Comparison of ENCODE assay signal across 22 cellular contexts in the genomic region with DNA sequence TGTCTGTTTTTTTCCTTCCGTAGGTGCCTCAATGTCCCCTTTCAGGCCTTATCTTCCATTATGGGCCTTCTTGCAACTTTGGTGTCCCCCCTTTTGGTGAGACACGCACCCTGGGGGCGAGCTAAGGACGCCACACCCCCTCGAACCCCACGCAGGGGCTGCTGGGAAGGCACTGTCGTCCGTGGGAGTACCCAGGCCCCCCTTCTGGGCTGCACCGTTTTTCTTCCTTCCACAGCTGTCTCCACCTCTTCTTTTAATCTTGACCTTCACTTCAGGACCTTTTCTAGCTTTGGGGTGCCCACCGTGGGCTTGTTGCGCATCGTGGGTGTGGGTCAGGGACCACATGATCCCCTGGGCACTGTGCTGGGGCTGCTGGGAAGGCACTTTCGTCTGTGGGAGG.
"Had no signal": no experiment of that assay in that cellular context is flagged by ENCODE, and none has a peak within 500 bp of the region (broad histone marks: within the 10 kb centered on the region; RNA-seq: fewer than 3 reads in every experiment).

No MANE protein-coding gene starts in this region.

- H3K4me1 Mint-ChIP-seq: activated naive CD4-positive, alpha-beta T cell treated with anti-CD3 and anti-CD28 coated beads, Interleukin-2, amount 50 U/mL, for 24 hours; stimulated activated effector memory CD8-positive, alpha-beta T cell treated with anti-CD3 and anti-CD28 coated beads, Interleukin-12 subunit alpha, Interleukin-12 subunit beta, amount 100 ng/mL, for 72 hours had no signal

- H3K4me3 Mint-ChIP-seq: activated naive CD4-positive, alpha-beta T cell treated with anti-CD3 and anti-CD28 coated beads, Interleukin-2, amount 50 U/mL, for 24 hours; natural killer cell treated with Interleukin-12 subunit alpha and Interleukin-12 subunit beta and Interleukin-15 and Interleukin-18, amount 100 ng/mL, for 72 hours; stimulated activated effector memory CD8-positive, alpha-beta T cell treated with anti-CD3 and anti-CD28 coated beads, Interleukin-12 subunit alpha, Interleukin-12 subunit beta, amount 100 ng/mL, for 72 hours; stimulated activated naive CD8-positive, alpha-beta T cell treated with anti-CD3 and anti-CD28 coated beads, Interleukin-15, Interleukin-2, amounts not matched to agents 100 ng/mL and 50 ng/mL, for 24 hours had no signal

- H3K4me3 ChIP-seq: gastroesophageal sphincter, hepatocyte, skin epidermis, thoracic aorta, uterus had no signal

- H3K36me3 ChIP-seq: gastroesophageal sphincter, thoracic aorta, uterus had no signal

- H3K4me1 ChIP-seq: gastroesophageal sphincter, uterus had no signal

- DNase-seq: activated CD4-positive, alpha-beta T cell treated with anti-CD3 and anti-CD28 coated beads for 4 hours; activated CD4-positive, alpha-beta T cell treated with anti-CD3 and anti-CD28 coated beads, Interleukin-2, amount 50 U/mL, for 48 hours; activated CD8-positive, alpha-beta memory T cell treated with anti-CD3 and anti-CD28 coated beads for 24 hours; activated CD8-positive, alpha-beta memory T cell treated with anti-CD3 and anti-CD28 coated beads, Interleukin-2, amount 50 U/mL, for 48 hours; activated T-cell treated with anti-CD3 and anti-CD28 coated beads, Interleukin-2, amount 50 U/mL, for 48 hours; anterior cingulate cortex; cerebellar nuclear complex; cortex of kidney; islet precursor cell; midbrain; stimulated activated CD4-positive, alpha-beta T cell treated with anti-CD3 and anti-CD28 coated beads, Interleukin-4, amount 100 ng/mL, for 24 hours; trophoblast cell had no signal

- ATAC-seq: gastroesophageal sphincter; natural killer cell treated with Interleukin-12 subunit alpha and Interleukin-12 subunit beta and Interleukin-15 and Interleukin-18, amount 100 ng/mL, for 72 hours; sciatic nerve; stimulated activated effector memory CD8-positive, alpha-beta T cell treated with anti-CD3 and anti-CD28 coated beads, Interleukin-12 subunit alpha, Interleukin-12 subunit beta, amount 100 ng/mL, for 72 hours had no signal

- H3K27ac Mint-ChIP-seq: activated naive CD4-positive, alpha-beta T cell treated with anti-CD3 and anti-CD28 coated beads, Interleukin-2, amount 50 U/mL, for 24 hours; natural killer cell treated with Interleukin-12 subunit alpha and Interleukin-12 subunit beta and Interleukin-15 and Interleukin-18, amount 100 ng/mL, for 72 hours; stimulated activated effector memory CD8-positive, alpha-beta T cell treated with anti-CD3 and anti-CD28 coated beads, Interleukin-12 subunit alpha, Interleukin-12 subunit beta, amount 100 ng/mL, for 72 hours; stimulated activated naive CD8-positive, alpha-beta T cell treated with anti-CD3 and anti-CD28 coated beads, Interleukin-15, Interleukin-2, amounts not matched to agents 100 ng/mL and 50 ng/mL, for 24 hours had no signal

- H3K9me3 ChIP-seq: thoracic aorta, uterus had no signal

- H3K27me3 Mint-ChIP-seq: activated naive CD4-positive, alpha-beta T cell treated with anti-CD3 and anti-CD28 coated beads, Interleukin-2, amount 50 U/mL, for 24 hours; natural killer cell treated with Interleukin-12 subunit alpha and Interleukin-12 subunit beta and Interleukin-15 and Interleukin-18, amount 100 ng/mL, for 72 hours; stimulated activated naive CD8-positive, alpha-beta T cell treated with anti-CD3 and anti-CD28 coated beads, Interleukin-15, Interleukin-2, amounts not matched to agents 100 ng/mL and 50 ng/mL, for 24 hours had no signal

- H3K27me3 ChIP-seq: hepatocyte, uterus had no signal

- H3K27ac ChIP-seq: gastroesophageal sphincter, hepatocyte, skin epidermis, thoracic aorta, uterus had no signal
